Comparison of ENCODE assay signal across 8 cellular contexts in the genomic region with DNA sequence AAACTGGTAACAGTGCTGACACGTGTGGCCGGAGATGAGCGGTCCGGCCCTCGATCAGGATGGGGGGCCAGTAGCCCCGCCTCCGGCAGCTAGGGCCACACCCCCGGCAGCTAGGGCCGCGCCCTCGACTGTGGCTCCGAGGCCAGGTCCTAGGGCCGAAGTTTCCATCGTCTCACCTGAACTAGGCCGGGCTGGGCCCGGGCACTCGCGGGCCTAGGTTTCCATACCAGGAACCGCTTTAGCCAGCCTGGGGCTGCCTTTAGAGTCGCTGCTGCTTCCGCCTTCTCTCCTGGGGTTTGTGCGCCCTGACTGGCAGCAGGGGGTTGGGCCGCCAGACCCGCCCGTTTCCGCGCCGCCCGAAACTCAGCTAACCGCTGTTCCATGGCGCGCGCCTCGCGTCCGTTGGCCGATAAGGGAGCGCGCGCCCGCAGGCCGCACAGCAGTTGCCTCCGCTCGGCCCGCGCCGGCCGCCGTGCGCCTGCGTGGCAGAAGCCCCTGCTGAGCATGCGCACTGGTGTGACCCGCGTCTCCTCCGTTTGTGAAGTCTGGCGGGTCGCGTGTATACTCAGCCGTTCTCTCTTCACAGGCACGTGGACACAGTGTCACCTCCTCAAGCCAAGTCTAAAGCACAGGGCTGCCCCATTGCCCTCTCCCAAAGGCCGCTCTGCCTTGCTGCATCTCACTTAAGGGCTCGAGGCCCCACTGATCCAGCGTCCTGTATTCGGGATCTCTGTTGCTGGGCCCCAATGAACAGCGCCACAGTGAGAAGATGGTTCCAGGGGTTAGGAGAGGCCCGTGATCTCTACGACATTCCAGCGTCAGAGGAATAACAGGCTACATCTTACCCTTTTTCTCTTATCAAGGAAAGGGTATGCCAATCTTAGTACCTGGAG. TPM values are rescaled to one million over a fixed set of nuclear protein-coding genes. Genes with fewer than 3 reads are reported as not detected.
A peak's percentile ranks its signal among the peaks of the same experiment; 100 is the strongest.
DNase-seq lines count a peak whose midpoint lies in the region; ATAC-seq and TF ChIP-seq lines count a peak whose summit lies in the region.

A gene with protein sequence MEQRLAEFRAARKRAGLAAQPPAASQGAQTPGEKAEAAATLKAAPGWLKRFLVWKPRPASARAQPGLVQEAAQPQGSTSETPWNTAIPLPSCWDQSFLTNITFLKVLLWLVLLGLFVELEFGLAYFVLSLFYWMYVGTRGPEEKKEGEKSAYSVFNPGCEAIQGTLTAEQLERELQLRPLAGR (minus strand): TSS at position 480 of the 893 bp plus-strand sequence. CDS start 97 bp downstream, at position 383.

- H3K27ac Mint-ChIP-seq in activated T-cell treated with anti-CD3 and anti-CD28 coated beads, Interleukin-2, amount 50 U/mL, for 72 hours, result peak within 1 kb of the TSS; percentile 98

- H3K9me3 Mint-ChIP-seq in activated T-cell treated with anti-CD3 and anti-CD28 coated beads, Interleukin-2, amount 50 U/mL, for 72 hours, result peaks cover 0 to 3% of the 10 kb centered on the region in 2 donors

- no peak for TF ChIP-seq EP300 in esophagus muscularis mucosa (IDR thresholded peaks at IDR 0.05)

- no peaks in the 10 kb centered on the region for H3K27me3 ChIP-seq in Peyer's patch
- no peaks in the 10 kb centered on the region for H3K27me3 ChIP-seq in esophagus muscularis mucosa
- no peaks in the 10 kb centered on the region for H3K27me3 ChIP-seq in muscle layer of duodenum (ENCODE audit: low read depth, low read length)

- intact Hi-C loops in esophagus muscularis mucosa (cut with DNase I), result no loop called here

- H3K9me3 ChIP-seq in Peyer's patch (no peaks in the 10 kb centered on the region), esophagus muscularis mucosa (no peaks in the 10 kb centered on the region), muscle layer of duodenum (ENCODE audit: control insufficient read depth in 1 of 2, low read length in 2 of 2) (no peaks in the 10 kb centered on the region)

- H3K36me3 ChIP-seq in Peyer's patch (no peaks in the 10 kb centered on the region), esophagus muscularis mucosa (peaks cover 5 to 10% (median 6%) of the 10 kb centered on the region in 4 donors), muscle layer of duodenum (ENCODE audit: control insufficient read depth in 1 of 2, insufficient read depth in 2 of 2, low read length in 2 of 2) (peaks cover 0 to 4% of the 10 kb centered on the region in 2 donors)

- WGBS in esophagus muscularis mucosa, result 2% methylated on average over 8 of the region's 68 CpGs

- H3K4me1 Mint-ChIP-seq in activated T-cell treated with anti-CD3 and anti-CD28 coated beads, Interleukin-2, amount 50 U/mL, for 72 hours (ENCODE audit: low read depth), result peaks cover 70% of the 10 kb centered on the region

- DNase-seq in DMS79 (lab: John Stamatoyannopoulos, UW), result peak; percentile 91
- peak; percentile 70 for DNase-seq in KG1 (lab: John Stamatoyannopoulos, UW)
- peak; percentile 89 to 97 (median 92) for DNase-seq in Peyer's patch
- peak; percentile 95 for DNase-seq in activated T-cell treated with anti-CD3 and anti-CD28 coated beads, Interleukin-2, amount 50 U/mL, for 72 hours
- DNase-seq in esophagus muscularis mucosa (ENCODE audit: extremely low spot score), result peak; percentile 97
- DNase-seq in stimulated activated CD8-positive, alpha-beta memory T cell treated with anti-CD3 and anti-CD28 coated beads, Interleukin-7, amount 100 ng/mL, for 24 hours (ENCODE audit: low read depth), result peak; percentile 80

- H3K36me3 Mint-ChIP-seq in activated T-cell treated with anti-CD3 and anti-CD28 coated beads, Interleukin-2, amount 50 U/mL, for 72 hours (ENCODE audit: insufficient read depth in 2 of 2), result peaks cover 2 to 5% of the 10 kb centered on the region in 2 donors

- H3K4me3 Mint-ChIP-seq in activated T-cell treated with anti-CD3 and anti-CD28 coated beads, Interleukin-2, amount 50 U/mL, for 72 hours, result peak within 1 kb of the TSS; percentile 89 to 99

- TF ChIP-seq POLR2A in Peyer's patch (IDR thresholded peaks at IDR 0.05), result peak; percentile 77 to 84
- TF ChIP-seq POLR2A in esophagus muscularis mucosa (IDR thresholded peaks at IDR 0.05; ENCODE audit: low read depth), result peak; percentile 32

- H3K4me1 ChIP-seq in Peyer's patch (peaks cover 0 to 11% (median 1%) of the 10 kb centered on the region in 4 donors), esophagus muscularis mucosa (peaks cover 13 to 22% (median 18%) of the 10 kb centered on the region in 4 donors), muscle layer of duodenum (ENCODE audit: control insufficient read depth in 1 of 2, insufficient read depth in 2 of 2, low read length in 2 of 2) (peaks cover 7 to 8% of the 10 kb centered on the region in 2 donors)

- H3K4me3 ChIP-seq in Peyer's patch, result peak within 1 kb of the TSS; percentile 57 to 80 (median 71)
- peak within 1 kb of the TSS; percentile 69 to 86 (median 82) for H3K4me3 ChIP-seq in esophagus muscularis mucosa
- H3K4me3 ChIP-seq in muscle layer of duodenum (ENCODE audit: low read depth in 1 of 2, low read length in 2 of 2), result peak within 1 kb of the TSS; percentile 68 to 74

- TF ChIP-seq CTCF in Peyer's patch (IDR thresholded peaks at IDR 0.05) (peak in 1 of 6 experiments; percentile 2), esophagus muscularis mucosa (IDR thresholded peaks at IDR 0.05) (no peak)

- peak; percentile 91 for ATAC-seq in GM21737 (IDR thresholded peaks at IDR 0.05; ENCODE audit: unreplicated experiment)
- ATAC-seq in activated T-cell treated with anti-CD3 and anti-CD28 coated beads, Interleukin-2, amount 50 U/mL, for 72 hours (replicated peaks in 1 of 2), result peak; percentile 83 to 88

- peak within 1 kb of the TSS; percentile 89 to 99 (median 96) for H3K27ac ChIP-seq in Peyer's patch
- H3K27ac ChIP-seq in esophagus muscularis mucosa (replicated peaks in 1 of 4), result peak within 1 kb of the TSS; percentile 93 to 98 (median 96)
- peak within 1 kb of the TSS; percentile 93 for H3K27ac ChIP-seq in muscle layer of duodenum (ENCODE audit: low read length)

- no peaks in the 10 kb centered on the region for H3K27me3 Mint-ChIP-seq in activated T-cell treated with anti-CD3 and anti-CD28 coated beads, Interleukin-2, amount 50 U/mL, for 72 hours (ENCODE audit: low read depth)

RNA-seq across cellular contexts. Expression of the gene that starts here (rescaled TPM):
- total RNA-seq in Peyer's patch (10 to 100 TPM; 12.4 to 24.7 (median 19.1) TPM), esophagus muscularis mucosa (10 to 100 TPM; 10.8 to 21.6 (median 19.2) TPM)
- total RNA-seq in activated T-cell treated with anti-CD3 and anti-CD28 coated beads, Interleukin-2, amount 50 U/mL, for 72 hours, result 10 to 100 TPM; 21.0 to 22.0 TPM

Comparison
In these comparisons a context has a peak if more than half of its experiments do, and no peak if none do; other contexts are left out.
1. Peak in every context shown above with its lines: DNase-seq, ATAC-seq, H3K4me3 ChIP-seq and H3K27ac ChIP-seq.